ENCODE assay signal across 17 cellular contexts in the genomic region with DNA sequence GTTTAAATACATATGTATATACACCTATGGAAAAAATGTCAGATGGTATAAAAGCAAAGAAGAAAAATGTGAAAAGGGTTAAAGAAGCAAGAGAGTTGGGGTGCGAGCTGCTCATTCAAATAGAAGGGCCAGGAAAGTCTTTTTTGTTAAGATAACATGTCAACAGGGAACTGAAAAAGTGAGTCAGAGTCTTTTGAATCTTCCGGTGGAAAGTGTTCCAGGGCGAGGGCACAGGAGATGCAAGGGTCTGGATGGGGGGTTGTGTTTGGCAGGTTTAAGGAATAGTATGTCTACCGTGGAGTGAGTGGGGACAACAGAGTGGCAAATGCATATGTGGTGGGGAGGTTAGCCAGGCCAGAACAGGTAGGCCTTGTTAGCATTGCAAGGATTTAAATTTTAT.
"Had no signal": no experiment of that assay in that cellular context is flagged by ENCODE, and none has a peak within 500 bp of the region (broad histone marks: within the 10 kb centered on the region; RNA-seq: fewer than 3 reads in every experiment).

No MANE protein-coding gene starts in this region.

- H3K27ac ChIP-seq: colonic mucosa, upper lobe of left lung had no signal

- H3K4me3 ChIP-seq: colonic mucosa, upper lobe of left lung had no signal

- H3K9me3 ChIP-seq: colonic mucosa, upper lobe of left lung had no signal

- FAIRE-seq: bronchial epithelial cell had no signal

- H3K36me3 ChIP-seq: colonic mucosa, upper lobe of left lung had no signal

- H3K27me3 ChIP-seq: colonic mucosa, upper lobe of left lung had no signal

- DNase-seq: activated CD4-positive, alpha-beta memory T cell treated with anti-CD3 and anti-CD28 coated beads for 36 hours; activated CD4-positive, alpha-beta T cell treated with anti-CD3 and anti-CD28 coated beads for 1 hour; activated gamma-delta T cell; activated T-cell treated with anti-CD3 and anti-CD28 coated beads, Interleukin-2, amount 50 U/mL, for 48 hours; amygdala; colonic mucosa; effector memory CD8-positive, alpha-beta T cell; erythroblast; glutamatergic neuron; immature natural killer cell; mesendoderm; retina; stimulated activated CD4-positive, alpha-beta T cell treated with anti-CD3 and anti-CD28 coated beads, Interleukin-4, amount 100 ng/mL, for 1 hour; stimulated activated CD8-positive, alpha-beta memory T cell treated with anti-CD3 and anti-CD28 coated beads, Interleukin-4, amount 100 ng/mL, for 48 hours; T-helper 17 cell; upper lobe of left lung had no signal
